Comparison of ENCODE assay signal across 18 cellular contexts in the genomic region with DNA sequence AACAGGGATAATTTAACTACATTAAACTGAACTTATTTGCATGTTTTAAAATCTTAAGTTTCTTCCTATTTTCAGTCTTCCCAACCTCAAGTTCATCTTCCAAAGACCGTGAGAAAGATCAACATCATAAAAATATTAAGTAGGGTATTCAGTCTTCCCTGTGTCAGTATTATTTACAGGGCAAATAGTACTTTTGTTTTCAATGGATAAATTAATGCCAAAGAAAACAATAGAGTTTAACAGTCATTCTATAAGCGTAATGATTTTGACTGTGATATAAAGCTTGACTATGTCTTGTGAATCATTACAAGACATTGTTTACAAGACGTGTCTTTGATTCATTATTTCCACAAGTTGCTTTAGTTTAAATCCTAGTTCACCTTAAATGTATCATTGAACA. TPM values are rescaled to one million over a fixed set of nuclear protein-coding genes. Genes with fewer than 3 reads are reported as not detected.
A peak's percentile ranks its signal among the peaks of the same experiment; 100 is the strongest.
DNase-seq lines count a peak whose midpoint lies in the region; ATAC-seq and TF ChIP-seq lines count a peak whose summit lies in the region.
"Had no signal": no experiment of that assay in that cellular context is flagged by ENCODE, and none has a peak within 500 bp of the region (broad histone marks: within the 10 kb centered on the region; RNA-seq: fewer than 3 reads in every experiment).

No MANE protein-coding gene starts in this region.

- H3K4me3 Mint-ChIP-seq in nephron = no peak overlapping the region
- H3K4me3 Mint-ChIP-seq: CD8-positive, alpha-beta memory T cell; GM23338 had no signal

- no peaks in the 10 kb centered on the region for H3K4me1 ChIP-seq in SJCRH30
- H3K4me1 ChIP-seq: BLaER1, Caco-2 had no signal

- H3K27me3 Mint-ChIP-seq in nephron (ENCODE audit: low read depth) = peaks cover 3% of the 10 kb centered on the region
- H3K27me3 Mint-ChIP-seq: CD8-positive, alpha-beta memory T cell had no signal

- H3K9me3 Mint-ChIP-seq in nephron = no peaks in the 10 kb centered on the region
- H3K9me3 Mint-ChIP-seq: GM23338 had no signal

- ATAC-seq in HG03280 (IDR thresholded peaks at IDR 0.05; ENCODE audit: unreplicated experiment) (no peak), HG02870 (IDR thresholded peaks at IDR 0.05; ENCODE audit: unreplicated experiment) (no peak)
- ATAC-seq: GM12878, GM23338, K562 had no signal

- H3K27ac Mint-ChIP-seq in nephron = peak overlapping the region in 2 of 3 experiments; percentile 70 to 80
- H3K27ac Mint-ChIP-seq: CD8-positive, alpha-beta memory T cell; GM23338 had no signal

- H3K36me3 ChIP-seq in SJCRH30 = no peaks in the 10 kb centered on the region
- H3K36me3 ChIP-seq: BLaER1 had no signal

- DNase-seq in DMS53 (lab: John Stamatoyannopoulos, UW) (peak; percentile 12), DMS53 treated with DMSO at 0.1 percent for 48 hours (lab: John Stamatoyannopoulos, UW; ENCODE audit: unreplicated experiment) (no peak), brain pericyte (ENCODE audit: low read depth, low spot score) (peak; percentile 37), SJCRH30 (no peak)
- DNase-seq: 8988T; AML-193; Caco-2; CD8-positive, alpha-beta memory T cell; DMS79; H7 had no signal

- no peaks in the 10 kb centered on the region for H3K9me3 ChIP-seq in SJCRH30 (replicated peaks)
- H3K9me3 ChIP-seq: BLaER1 had no signal

- no peaks in the 10 kb centered on the region for H3K36me3 Mint-ChIP-seq in nephron (ENCODE audit: low read depth)

- H3K4me3 ChIP-seq in SJCRH30 = no peak overlapping the region
- H3K4me3 ChIP-seq: BLaER1, GM12878, GM23338, K562 had no signal

- peaks cover 17% of the 10 kb centered on the region for H3K27me3 ChIP-seq in SJCRH30
- H3K27me3 ChIP-seq: BLaER1 had no signal

- no peak for TF ChIP-seq CTCF in nephron (IDR thresholded peaks at IDR 0.05; ENCODE audit: unreplicated experiment in 3 of 3)

- no peak overlapping the region for H3K27ac ChIP-seq in SJCRH30
- H3K27ac ChIP-seq: BLaER1 had no signal

- H3K4me1 Mint-ChIP-seq in nephron = no peaks in the 10 kb centered on the region
- H3K4me1 Mint-ChIP-seq: CD8-positive, alpha-beta memory T cell had no signal

RNA-seq across cellular contexts. Expression of gene NRXN1, which starts 48.0 kb away (rescaled TPM):
- 0.18 TPM in 1 of 2 replicates, not detected in the other for total RNA-seq in SJCRH30 (2014; rRNA removed; shearing (Covaris generic))
- total RNA-seq: Caco-2; CD8-positive, alpha-beta memory T cell; G401; K562 had no signal

Comparison
In these comparisons a context has a peak if more than half of its experiments do, and no peak if none do; other contexts are left out.
1. DNase-seq: peak in DMS53 (single experiment) and brain pericyte (single experiment); none in DMS53 treated with DMSO at 0.1 percent for 48 hours (single experiment) and SJCRH30 (0 of 2).